1 cellular context compared by ENCODE assay signal in genomic region chr12:49345840-49346658, GRCh38.
TF ChIP-seq lines count a peak whose summit lies in the region.

No MANE protein-coding gene starts in this region.

TF ChIP-seq in GM12878, 131 proteins besides CTCF, POLR2A, EP300 and RAD21:
- no peak for TF ChIP-seq RB1 (IDR thresholded peaks at IDR 0.05; ENCODE audit: borderline replicate concordance)
- TF ChIP-seq MTA2 (IDR thresholded peaks at IDR 0.05; ENCODE audit: low read depth): no peak
- TF ChIP-seq, protein P1, sequence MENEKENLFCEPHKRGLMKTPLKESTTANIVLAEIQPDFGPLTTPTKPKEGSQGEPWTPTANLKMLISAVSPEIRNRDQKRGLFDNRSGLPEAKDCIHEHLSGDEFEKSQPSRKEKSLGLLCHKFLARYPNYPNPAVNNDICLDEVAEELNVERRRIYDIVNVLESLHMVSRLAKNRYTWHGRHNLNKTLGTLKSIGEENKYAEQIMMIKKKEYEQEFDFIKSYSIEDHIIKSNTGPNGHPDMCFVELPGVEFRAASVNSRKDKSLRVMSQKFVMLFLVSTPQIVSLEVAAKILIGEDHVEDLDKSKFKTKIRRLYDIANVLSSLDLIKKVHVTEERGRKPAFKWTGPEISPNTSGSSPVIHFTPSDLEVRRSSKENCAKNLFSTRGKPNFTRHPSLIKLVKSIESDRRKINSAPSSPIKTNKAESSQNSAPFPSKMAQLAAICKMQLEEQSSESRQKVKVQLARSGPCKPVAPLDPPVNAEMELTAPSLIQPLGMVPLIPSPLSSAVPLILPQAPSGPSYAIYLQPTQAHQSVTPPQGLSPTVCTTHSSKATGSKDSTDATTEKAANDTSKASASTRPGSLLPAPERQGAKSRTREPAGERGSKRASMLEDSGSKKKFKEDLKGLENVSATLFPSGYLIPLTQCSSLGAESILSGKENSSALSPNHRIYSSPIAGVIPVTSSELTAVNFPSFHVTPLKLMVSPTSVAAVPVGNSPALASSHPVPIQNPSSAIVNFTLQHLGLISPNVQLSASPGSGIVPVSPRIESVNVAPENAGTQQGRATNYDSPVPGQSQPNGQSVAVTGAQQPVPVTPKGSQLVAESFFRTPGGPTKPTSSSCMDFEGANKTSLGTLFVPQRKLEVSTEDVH (IDR thresholded peaks at IDR 0.05; ENCODE audit: low read depth, partially characterized antibody): no peak
- TF ChIP-seq, protein P2, sequence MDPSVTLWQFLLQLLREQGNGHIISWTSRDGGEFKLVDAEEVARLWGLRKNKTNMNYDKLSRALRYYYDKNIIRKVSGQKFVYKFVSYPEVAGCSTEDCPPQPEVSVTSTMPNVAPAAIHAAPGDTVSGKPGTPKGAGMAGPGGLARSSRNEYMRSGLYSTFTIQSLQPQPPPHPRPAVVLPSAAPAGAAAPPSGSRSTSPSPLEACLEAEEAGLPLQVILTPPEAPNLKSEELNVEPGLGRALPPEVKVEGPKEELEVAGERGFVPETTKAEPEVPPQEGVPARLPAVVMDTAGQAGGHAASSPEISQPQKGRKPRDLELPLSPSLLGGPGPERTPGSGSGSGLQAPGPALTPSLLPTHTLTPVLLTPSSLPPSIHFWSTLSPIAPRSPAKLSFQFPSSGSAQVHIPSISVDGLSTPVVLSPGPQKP (IDR thresholded peaks at IDR 0.05; ENCODE audit: low read depth, low read length): no peak
- no peak for TF ChIP-seq BACH1 (IDR thresholded peaks at IDR 0.05; ENCODE audit: borderline replicate concordance)
- no peak for TF ChIP-seq TAF1 (IDR thresholded peaks at IDR 0.05; ENCODE audit: borderline replicate concordance, low read depth, low read length)
- no peak for TF ChIP-seq JUNB (IDR thresholded peaks at IDR 0.05)
- no peak for TF ChIP-seq PKNOX1 (IDR thresholded peaks at IDR 0.05)
- TF ChIP-seq MXI1 (IDR thresholded peaks at IDR 0.05; ENCODE audit: low read depth, low read length): no peak
- no peak for TF ChIP-seq ATF3 (IDR thresholded peaks at IDR 0.05; ENCODE audit: borderline replicate concordance, extremely low read depth, low read depth, low read length)
- TF ChIP-seq, protein P3, sequence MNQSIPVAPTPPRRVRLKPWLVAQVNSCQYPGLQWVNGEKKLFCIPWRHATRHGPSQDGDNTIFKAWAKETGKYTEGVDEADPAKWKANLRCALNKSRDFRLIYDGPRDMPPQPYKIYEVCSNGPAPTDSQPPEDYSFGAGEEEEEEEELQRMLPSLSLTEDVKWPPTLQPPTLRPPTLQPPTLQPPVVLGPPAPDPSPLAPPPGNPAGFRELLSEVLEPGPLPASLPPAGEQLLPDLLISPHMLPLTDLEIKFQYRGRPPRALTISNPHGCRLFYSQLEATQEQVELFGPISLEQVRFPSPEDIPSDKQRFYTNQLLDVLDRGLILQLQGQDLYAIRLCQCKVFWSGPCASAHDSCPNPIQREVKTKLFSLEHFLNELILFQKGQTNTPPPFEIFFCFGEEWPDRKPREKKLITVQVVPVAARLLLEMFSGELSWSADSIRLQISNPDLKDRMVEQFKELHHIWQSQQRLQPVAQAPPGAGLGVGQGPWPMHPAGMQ (IDR thresholded peaks at IDR 0.05; ENCODE audit: borderline replicate concordance): no peak
- TF ChIP-seq, protein P4, sequence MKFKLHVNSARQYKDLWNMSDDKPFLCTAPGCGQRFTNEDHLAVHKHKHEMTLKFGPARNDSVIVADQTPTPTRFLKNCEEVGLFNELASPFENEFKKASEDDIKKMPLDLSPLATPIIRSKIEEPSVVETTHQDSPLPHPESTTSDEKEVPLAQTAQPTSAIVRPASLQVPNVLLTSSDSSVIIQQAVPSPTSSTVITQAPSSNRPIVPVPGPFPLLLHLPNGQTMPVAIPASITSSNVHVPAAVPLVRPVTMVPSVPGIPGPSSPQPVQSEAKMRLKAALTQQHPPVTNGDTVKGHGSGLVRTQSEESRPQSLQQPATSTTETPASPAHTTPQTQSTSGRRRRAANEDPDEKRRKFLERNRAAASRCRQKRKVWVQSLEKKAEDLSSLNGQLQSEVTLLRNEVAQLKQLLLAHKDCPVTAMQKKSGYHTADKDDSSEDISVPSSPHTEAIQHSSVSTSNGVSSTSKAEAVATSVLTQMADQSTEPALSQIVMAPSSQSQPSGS (IDR thresholded peaks at IDR 0.05; ENCODE audit: low read length): no peak
